Comparison of ENCODE assay signal across 9 cellular contexts in the genomic region with DNA sequence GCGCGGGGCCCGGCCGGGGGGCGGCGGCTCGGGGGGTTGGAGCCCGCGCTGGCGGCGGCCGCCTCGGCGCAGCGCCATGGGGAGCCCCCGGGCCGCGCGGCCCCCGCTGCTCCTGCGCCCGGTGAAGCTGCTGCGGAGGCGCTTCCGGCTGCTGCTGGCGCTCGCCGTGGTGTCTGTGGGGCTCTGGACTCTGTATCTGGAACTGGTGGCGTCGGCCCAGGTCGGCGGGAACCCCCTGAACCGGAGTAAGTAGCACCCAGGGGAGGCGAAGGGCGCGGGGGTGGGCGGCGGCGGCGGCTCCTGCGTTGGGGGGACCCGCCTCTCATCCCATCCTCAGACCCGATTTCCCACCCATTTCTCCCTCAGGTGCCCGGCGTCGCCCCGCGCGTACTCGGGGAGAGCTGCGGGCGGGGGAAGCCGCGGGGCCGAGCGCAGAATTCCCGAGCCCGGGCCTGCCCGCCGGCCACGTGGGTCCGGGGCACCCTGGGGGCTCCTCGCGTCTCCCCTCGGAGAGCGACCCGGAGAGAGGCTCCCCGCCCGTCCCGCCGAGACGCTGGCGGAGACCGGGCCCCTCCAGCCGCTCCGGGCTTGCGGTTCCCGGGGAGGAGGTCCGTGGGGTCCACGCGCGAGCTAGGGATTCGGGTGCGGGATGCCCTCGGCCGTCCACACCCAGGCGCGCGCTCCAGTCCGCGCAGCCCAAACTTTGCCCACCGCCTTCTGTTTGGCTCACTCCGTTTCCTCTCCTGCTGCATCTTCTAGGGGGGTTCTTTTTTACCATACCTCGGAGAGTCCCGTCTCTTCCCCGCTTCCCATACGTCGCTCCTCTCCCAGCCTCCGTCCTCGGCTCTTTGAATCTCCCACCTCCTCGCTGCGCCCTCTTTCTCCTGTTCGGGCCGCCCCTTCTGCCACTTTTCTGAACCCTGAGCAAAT. TPM values are rescaled to one million over a fixed set of nuclear protein-coding genes. Genes with fewer than 3 reads are reported as not detected.
DNase-seq lines count a peak whose midpoint lies in the region; ATAC-seq and TF ChIP-seq lines count a peak whose summit lies in the region.
"Had no signal": no experiment of that assay in that cellular context is flagged by ENCODE, and none has a peak within 500 bp of the region (broad histone marks: within the 10 kb centered on the region; RNA-seq: fewer than 3 reads in every experiment).

No MANE protein-coding gene starts in this region.

- H3K4me1 Mint-ChIP-seq in activated naive CD8-positive, alpha-beta T cell treated with anti-CD3 and anti-CD28 coated beads, Interleukin-2, amount 10 ng/mL, durations not matched to agents 7 days and 5 days = peaks cover 4% of the 10 kb centered on the region

- peak overlapping the region; percentile 73 for H3K4me2 ChIP-seq in OCI-LY7 (ENCODE audit: low read length)

- peak overlapping the region; percentile 63 for H3K4me3 ChIP-seq in OCI-LY7 (ENCODE audit: low read depth, low read length, poor library complexity, severe bottlenecking)
- H3K4me3 ChIP-seq: K562 had no signal

- no peaks in the 10 kb centered on the region for H3K9me2 ChIP-seq in OCI-LY7 (ENCODE audit: insufficient read depth, low read length)

- H3K36me3 ChIP-seq in OCI-LY7 (ENCODE audit: insufficient read depth, low read length) = no peaks in the 10 kb centered on the region

- H3K4me1 ChIP-seq in OCI-LY7 (ENCODE audit: insufficient read depth, low read length, poor library complexity, severe bottlenecking) = peaks cover 4% of the 10 kb centered on the region

- H4K20me1 ChIP-seq in OCI-LY7 (ENCODE audit: insufficient read depth, low read length) = no peaks in the 10 kb centered on the region

- peak overlapping the region; percentile 87 for H3K4me3 Mint-ChIP-seq in activated naive CD8-positive, alpha-beta T cell treated with anti-CD3 and anti-CD28 coated beads, Interleukin-2, amount 10 ng/mL, durations not matched to agents 7 days and 5 days

- H3K27ac Mint-ChIP-seq in activated naive CD8-positive, alpha-beta T cell treated with anti-CD3 and anti-CD28 coated beads, Interleukin-2, amount 10 ng/mL, durations not matched to agents 7 days and 5 days = peak overlapping the region; percentile 46

- H3K36me3 Mint-ChIP-seq in activated naive CD8-positive, alpha-beta T cell treated with anti-CD3 and anti-CD28 coated beads, Interleukin-2, amount 10 ng/mL, durations not matched to agents 7 days and 5 days = no peaks in the 10 kb centered on the region

- no TSS peak for BruUV-seq in OCI-LY7 (replicated peaks; lab: Mats Ljungman, UMichigan)

- no peaks in the 10 kb centered on the region for H3K79me2 ChIP-seq in OCI-LY7 (ENCODE audit: insufficient read depth, low read depth, low read length)

- H2AFZ ChIP-seq in OCI-LY7 (ENCODE audit: low read length) = no peak overlapping the region

- POLR2A ChIA-PET in OCI-LY7 (lab: Charles Lee) = no interaction called here
- POLR2A ChIA-PET in activated naive CD8-positive, alpha-beta T cell treated with anti-CD3 and anti-CD28 coated beads, Interleukin-2, amount 10 ng/mL, durations not matched to agents 7 days and 5 days (lab: Charles Lee) = interaction anchor here (0.8 kb wide), 1 partner anchor 79 kb away, joined by 4 read pairs; no protein-coding TSS in a partner anchor

- peak; percentile 80 for ATAC-seq in activated naive CD8-positive, alpha-beta T cell treated with anti-CD3 and anti-CD28 coated beads, Interleukin-2, amount 10 ng/mL, durations not matched to agents 7 days and 5 days (ENCODE audit: low read depth)
- ATAC-seq in GM21390 (IDR thresholded peaks at IDR 0.05; ENCODE audit: unreplicated experiment) (no peak), HG02798 (IDR thresholded peaks at IDR 0.05; ENCODE audit: poor library complexity, unreplicated experiment) (no peak)

- H3K9me3 Mint-ChIP-seq in activated naive CD8-positive, alpha-beta T cell treated with anti-CD3 and anti-CD28 coated beads, Interleukin-2, amount 10 ng/mL, durations not matched to agents 7 days and 5 days = no peaks in the 10 kb centered on the region

- CTCF ChIA-PET in OCI-LY7 (lab: Charles Lee; ENCODE audit: unreplicated experiment) = no interaction called here

- H3K9me3 ChIP-seq in OCI-LY7 (ENCODE audit: low read length) = no peaks in the 10 kb centered on the region

- intact Hi-C loops in OCI-LY7 (cut with micrococcal nuclease; ENCODE audit: unreplicated experiment) = no loop called here

- peak; percentile 52 for DNase-seq in GM03348 (ENCODE audit: low spot score)
- peak; percentile 37 for DNase-seq in OCI-LY7 (ENCODE audit: low spot score)
- peak; percentile 63 for DNase-seq in activated naive CD8-positive, alpha-beta T cell treated with anti-CD3 and anti-CD28 coated beads, Interleukin-2, amount 10 ng/mL, durations not matched to agents 7 days and 5 days
- DNase-seq in iPS-NIHi7 (ENCODE audit: extremely low spot score) = peak; percentile 45
- DNase-seq in stimulated activated CD4-positive, alpha-beta T cell treated with anti-CD3 and anti-CD28 coated beads, Interleukin-2, amount 100 ng/mL, for 24 hours = peak; percentile 46 to 52
- no peak for DNase-seq in ureter (ENCODE audit: low spot score)

- no peak for TF ChIP-seq CTCF in OCI-LY7 (conservative IDR thresholded peaks at IDR 0.05; ENCODE audit: low read length)

- no peak overlapping the region for H3K27ac ChIP-seq in OCI-LY7 (ENCODE audit: low read depth, low read length, poor library complexity, severe bottlenecking)

- H3K27me3 Mint-ChIP-seq in activated naive CD8-positive, alpha-beta T cell treated with anti-CD3 and anti-CD28 coated beads, Interleukin-2, amount 10 ng/mL, durations not matched to agents 7 days and 5 days = peaks cover 78% of the 10 kb centered on the region

RNA-seq across cellular contexts. Expression of a gene that starts 0.8 kb away (rescaled TPM):
- 3.2 and 3.4 TPM in 2 replicates for total RNA-seq in OCI-LY7 (2014; rRNA removed; shearing (Covaris generic))
- total RNA-seq in OCI-LY7 (2022) (5.0 and 5.4 TPM in 2 replicates), ureter (11.7 TPM)
- 1 to 10 TPM; 4.3 to 4.4 TPM for total RNA-seq in activated naive CD8-positive, alpha-beta T cell treated with anti-CD3 and anti-CD28 coated beads, Interleukin-2, amount 10 ng/mL, durations not matched to agents 7 days and 5 days

RNA-seq across cellular contexts. Expression of a gene that starts 59.1 kb away (rescaled TPM):
- 21.2 and 22.5 TPM in 2 replicates for total RNA-seq in OCI-LY7 (2014; rRNA removed; shearing (Covaris generic))
- total RNA-seq in OCI-LY7 (2022) = 22.2 and 30.7 TPM in 2 replicates
- total RNA-seq in activated naive CD8-positive, alpha-beta T cell treated with anti-CD3 and anti-CD28 coated beads, Interleukin-2, amount 10 ng/mL, durations not matched to agents 7 days and 5 days = 10 to 100 TPM; 14.6 to 15.9 TPM
- 12.7 TPM for total RNA-seq in ureter
